2 cellular contexts compared by ENCODE assay signal in genomic region chr1:24103879-24104278, GRCh38.
A peak's percentile ranks its signal among the peaks of the same experiment; 100 is the strongest.
TF ChIP-seq lines count a peak whose summit lies in the region.

No MANE protein-coding gene starts in this region.

TF ChIP-seq in HepG2, 621 proteins besides CTCF, POLR2A, EP300 and RAD21:
- TF ChIP-seq ZNF768 (CRISPR knock-in tag; IDR thresholded peaks at IDR 0.05) (peak; percentile 78; the same call in 1 of the 2 replicates), FOXO1 (CRISPR knock-in tag; IDR thresholded peaks at IDR 0.05) (no peak), ZFP41 (CRISPR knock-in tag; IDR thresholded peaks at IDR 0.05; ENCODE audit: borderline replicate concordance) (no peak), ESRRA (CRISPR knock-in tag; IDR thresholded peaks at IDR 0.05; ENCODE audit: low read depth) (no peak), RNF2 (conservative IDR thresholded peaks at IDR 0.05; ENCODE audit: low read depth) (no peak), JUN (CRISPR knock-in tag; IDR thresholded peaks at IDR 0.05) (no peak), BRCA1 (CRISPR knock-in tag; IDR thresholded peaks at IDR 0.05) (no peak), ZNF382 (CRISPR knock-in tag; IDR thresholded peaks at IDR 0.05; ENCODE audit: borderline replicate concordance) (no peak), SNAPC2 (CRISPR knock-in tag; IDR thresholded peaks at IDR 0.05) (no peak), MIER2 (CRISPR knock-in tag; IDR thresholded peaks at IDR 0.05) (no peak), ZMYM3 (CRISPR knock-in tag; IDR thresholded peaks at IDR 0.05) (peak; percentile 36; the same call in 1 of the 2 replicates), FOXA3 (CRISPR knock-in tag; IDR thresholded peaks at IDR 0.05) (no peak), ZNF879 (CRISPR knock-in tag; IDR thresholded peaks at IDR 0.05) (no peak), NFIB (CRISPR knock-in tag; IDR thresholded peaks at IDR 0.05; ENCODE audit: borderline replicate concordance) (no peak)

TF ChIP-seq in H1, 55 proteins besides CTCF, POLR2A, EP300 and RAD21:
- no peak for TF ChIP-seq MAX (IDR thresholded peaks at IDR 0.05)
- peak; percentile 34; the same call in 1 of the 2 replicates for TF ChIP-seq KDM1A (IDR thresholded peaks at IDR 0.05; ENCODE audit: borderline replicate concordance, low read length)
- no peak for TF ChIP-seq JUN (IDR thresholded peaks at IDR 0.05; ENCODE audit: low read depth, low read length)
- TF ChIP-seq CHD1 (IDR thresholded peaks at IDR 0.05; ENCODE audit: low read depth, low read length) = no peak
